ENCODE assay signal across 9 cellular contexts in genomic region chr11:126990716-126991480, GRCh38. TPM values are rescaled to one million over a fixed set of nuclear protein-coding genes. Genes with fewer than 3 reads are reported as not detected.
DNase-seq lines count a peak whose midpoint lies in the region; TF ChIP-seq lines count a peak whose summit lies in the region.
"Had no signal": no experiment of that assay in that cellular context is flagged by ENCODE, and none has a peak within 500 bp of the region (broad histone marks: within the 10 kb centered on the region; RNA-seq: fewer than 3 reads in every experiment).

No MANE protein-coding gene starts in this region.

- H3K27ac ChIP-seq in DOHH2 (ENCODE audit: low read depth, low read length) = no peak overlapping the region
- no peak overlapping the region for H3K27ac ChIP-seq in KMS-11
- H3K27ac ChIP-seq: body of pancreas had no signal

- no peak overlapping the region for H3K9ac ChIP-seq in KMS-11

- H3K36me3 Mint-ChIP-seq in brain = peaks cover 15% of the 10 kb centered on the region
- no peaks in the 10 kb centered on the region for H3K36me3 Mint-ChIP-seq in nephron (ENCODE audit: low read depth)
- H3K36me3 Mint-ChIP-seq in activated T-helper 2 cell treated with anti-CD3 and anti-CD28 coated beads, Interferon-gamma antibody, Interleukin-2, Interleukin-4, amounts not matched to agents 10 μg/mL and 5 μg/mL and 100 μg/mL, durations not matched to agents 14 hours and 24 hours and 36 hours (ENCODE audit: low read depth) = no peaks in the 10 kb centered on the region

- TF ChIP-seq CTCF in DOHH2 (IDR thresholded peaks at IDR 0.05; ENCODE audit: low read depth, low read length, poor library complexity, severe bottlenecking) = peak; percentile 46
- peak; percentile 29; the same call in 1 of the 2 replicates for TF ChIP-seq CTCF in KMS-11 (conservative IDR thresholded peaks at IDR 0.05; ENCODE audit: low read depth, low read length)
- TF ChIP-seq CTCF in brain (conservative IDR thresholded peaks at IDR 0.05) = peak in 1 of 2 experiments; percentile 33
- peak in 2 of 3 experiments; percentile 10 to 18 for TF ChIP-seq CTCF in nephron (IDR thresholded peaks at IDR 0.05; ENCODE audit: unreplicated experiment in 3 of 3)

- intact Hi-C loops in activated T-helper 2 cell treated with anti-CD3 and anti-CD28 coated beads, Interferon-gamma antibody, Interleukin-2, Interleukin-4, amounts not matched to agents 10 μg/mL and 5 μg/mL and 100 μg/mL, durations not matched to agents 14 hours and 24 hours and 36 hours (cut with micrococcal nuclease) = loop anchor here (1.0 to 10.0 kb wide), 3 partner anchors 116 to 550 kb away; no protein-coding TSS in a partner anchor

- H4K20me1 ChIP-seq in DOHH2 (ENCODE audit: control insufficient read depth, insufficient read depth, low read depth, low read length) (no peaks in the 10 kb centered on the region), KMS-11 (ENCODE audit: insufficient read depth) (no peaks in the 10 kb centered on the region)

- H3K9me2 ChIP-seq in DOHH2 (replicated peaks; ENCODE audit: control insufficient read depth, low read length) = no peaks in the 10 kb centered on the region

- H3K9me3 ChIP-seq in DOHH2 (ENCODE audit: control insufficient read depth, insufficient read depth, low read length) = no peaks in the 10 kb centered on the region
- H3K9me3 ChIP-seq: body of pancreas had no signal

- H3K4me1 Mint-ChIP-seq in brain = peaks cover 39% of the 10 kb centered on the region
- H3K4me1 Mint-ChIP-seq in nephron = no peaks in the 10 kb centered on the region
- no peaks in the 10 kb centered on the region for H3K4me1 Mint-ChIP-seq in activated T-helper 2 cell treated with anti-CD3 and anti-CD28 coated beads, Interferon-gamma antibody, Interleukin-2, Interleukin-4, amounts not matched to agents 10 μg/mL and 5 μg/mL and 100 μg/mL, durations not matched to agents 14 hours and 24 hours and 36 hours (ENCODE audit: low read depth)

- H3K36me3 ChIP-seq in DOHH2 (ENCODE audit: control insufficient read depth, low read length) (no peaks in the 10 kb centered on the region), KMS-11 (ENCODE audit: insufficient read depth) (no peaks in the 10 kb centered on the region)

- H3K27me3 Mint-ChIP-seq in brain = peaks cover 9% of the 10 kb centered on the region
- peaks cover 30% of the 10 kb centered on the region for H3K27me3 Mint-ChIP-seq in nephron (ENCODE audit: low read depth)
- peaks cover 12% of the 10 kb centered on the region for H3K27me3 Mint-ChIP-seq in activated T-helper 2 cell treated with anti-CD3 and anti-CD28 coated beads, Interferon-gamma antibody, Interleukin-2, Interleukin-4, amounts not matched to agents 10 μg/mL and 5 μg/mL and 100 μg/mL, durations not matched to agents 14 hours and 24 hours and 36 hours (ENCODE audit: low read depth)

- H3K4me3 ChIP-seq in DOHH2 (ENCODE audit: low read length) (no peak overlapping the region), KMS-11 (IDR thresholded peaks at IDR 0.05; ENCODE audit: insufficient read depth, low read depth, low read length) (no peak overlapping the region)
- H3K4me3 ChIP-seq: body of pancreas had no signal

- peaks cover 10% of the 10 kb centered on the region for H3K27me3 ChIP-seq in DOHH2 (ENCODE audit: control insufficient read depth, low read length)
- H3K27me3 ChIP-seq in KMS-11 (ENCODE audit: insufficient read depth, low read depth) = no peaks in the 10 kb centered on the region
- H3K27me3 ChIP-seq: body of pancreas had no signal

- H3K4me1 ChIP-seq in DOHH2 (ENCODE audit: control insufficient read depth, low read length) (no peaks in the 10 kb centered on the region), KMS-11 (ENCODE audit: low read depth, poor library complexity, severe bottlenecking) (peaks cover 8% of the 10 kb centered on the region)
- H3K4me1 ChIP-seq: body of pancreas had no signal

- H3K4me2 ChIP-seq in DOHH2 (ENCODE audit: low read length) (no peak overlapping the region), KMS-11 (no peak overlapping the region)

- H3K79me2 ChIP-seq in DOHH2 (ENCODE audit: control insufficient read depth, low read length) = no peaks in the 10 kb centered on the region
- H3K79me2 ChIP-seq in KMS-11 (ENCODE audit: insufficient read depth, low read depth) = no peaks in the 10 kb centered on the region

- H3K9me3 Mint-ChIP-seq in brain (peaks cover 0 to 4% (median 0%) of the 10 kb centered on the region in 5 experiments), nephron (no peaks in the 10 kb centered on the region)
- H3K9me3 Mint-ChIP-seq in activated T-helper 2 cell treated with anti-CD3 and anti-CD28 coated beads, Interferon-gamma antibody, Interleukin-2, Interleukin-4, amounts not matched to agents 10 μg/mL and 5 μg/mL and 100 μg/mL, durations not matched to agents 14 hours and 24 hours and 36 hours = no peaks in the 10 kb centered on the region

- peak overlapping the region in 3 of 5 experiments; percentile 17 to 75 (median 24) for H3K27ac Mint-ChIP-seq in brain
- H3K27ac Mint-ChIP-seq in nephron = peak overlapping the region in 1 of 3 experiments; percentile 43
- H3K27ac Mint-ChIP-seq in activated T-helper 2 cell treated with anti-CD3 and anti-CD28 coated beads, Interferon-gamma antibody, Interleukin-2, Interleukin-4, amounts not matched to agents 10 μg/mL and 5 μg/mL and 100 μg/mL, durations not matched to agents 14 hours and 24 hours and 36 hours = no peak overlapping the region

- H3F3A ChIP-seq in DOHH2 (ENCODE audit: control insufficient read depth, insufficient read depth) = no peaks in the 10 kb centered on the region

- H2AFZ ChIP-seq in KMS-11 (ENCODE audit: low read depth) = peak overlapping the region; percentile 54; the same call in 1 of the 2 replicates

- H3K4me3 Mint-ChIP-seq in brain = peak overlapping the region in 1 of 5 experiments; percentile 55
- H3K4me3 Mint-ChIP-seq in nephron = no peak overlapping the region
- no peak overlapping the region for H3K4me3 Mint-ChIP-seq in activated T-helper 2 cell treated with anti-CD3 and anti-CD28 coated beads, Interferon-gamma antibody, Interleukin-2, Interleukin-4, amounts not matched to agents 10 μg/mL and 5 μg/mL and 100 μg/mL, durations not matched to agents 14 hours and 24 hours and 36 hours (ENCODE audit: low read depth)

- no peak for DNase-seq in NCI-H446 (lab: John Stamatoyannopoulos, UW)
- DNase-seq in NCI-H1048 (lab: John Stamatoyannopoulos, UW) = no peak
- no peak for DNase-seq in activated T-helper 2 cell treated with anti-CD3 and anti-CD28 coated beads, Interferon-gamma antibody, Interleukin-2, Interleukin-4, amounts not matched to agents 10 μg/mL and 5 μg/mL and 100 μg/mL, durations not matched to agents 14 hours and 24 hours and 36 hours (ENCODE audit: low spot score)
- no peak for DNase-seq in DMS 273 (lab: John Stamatoyannopoulos, UW; ENCODE audit: unreplicated experiment)

RNA-seq across cellular contexts. Expression of gene KIRREL3, which starts 9.7 kb away (rescaled TPM):
- polyA plus RNA-seq in brain (ENCODE audit: insufficient read depth, low read depth, low replicate concordance) = 52.5 TPM
- total RNA-seq in activated T-helper 2 cell treated with anti-CD3 and anti-CD28 coated beads, Interferon-gamma antibody, Interleukin-2, Interleukin-4, amounts not matched to agents 10 μg/mL and 5 μg/mL and 100 μg/mL, durations not matched to agents 14 hours and 24 hours and 36 hours = not detected in 2 replicates
